In the genomic region with DNA sequence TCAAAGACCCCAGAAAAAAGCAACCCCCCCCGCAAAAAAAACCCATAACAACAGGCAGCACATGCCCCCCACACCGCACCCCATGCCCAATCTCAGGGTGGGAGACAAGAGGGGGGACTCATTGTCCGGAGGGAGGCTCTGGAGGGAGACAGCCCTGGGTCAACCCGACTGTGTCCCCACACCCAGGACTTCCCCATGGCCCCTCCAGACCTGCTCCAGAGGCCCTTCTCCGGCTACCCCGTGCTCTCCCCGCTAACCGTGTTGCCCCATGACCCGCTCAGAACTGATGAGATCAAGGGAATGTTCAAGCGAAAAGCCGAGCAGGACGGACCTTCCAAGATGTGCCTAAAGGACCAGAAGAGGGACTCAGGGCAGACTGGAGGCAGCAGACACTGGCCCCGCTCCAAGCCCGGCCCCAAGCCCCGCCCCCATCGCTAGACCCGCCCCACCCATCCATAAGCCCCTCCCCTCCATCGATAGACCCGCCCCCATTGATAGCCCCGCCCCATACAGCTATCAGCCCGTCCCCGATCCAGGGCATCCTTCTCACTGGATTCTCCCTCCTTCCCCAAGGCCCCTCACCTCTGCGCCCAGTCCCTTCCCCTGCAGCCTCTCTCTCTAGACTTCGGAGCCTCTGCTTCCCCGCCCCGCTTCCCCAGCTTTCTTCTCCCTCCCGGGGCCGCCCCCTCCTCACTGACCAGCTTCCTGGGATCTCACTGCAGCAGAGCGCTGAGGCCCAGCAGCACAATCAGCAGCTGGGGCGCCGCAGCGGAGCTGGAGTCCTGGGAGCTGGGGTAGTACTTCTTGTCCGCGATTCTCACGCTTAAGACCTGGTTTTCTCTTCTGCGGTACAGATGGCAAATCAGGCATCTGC, we compare ENCODE assay signal across 8 cellular contexts. TPM values are rescaled to one million over a fixed set of nuclear protein-coding genes. Genes with fewer than 3 reads are reported as not detected.
DNase-seq lines count a peak whose midpoint lies in the region; ATAC-seq and TF ChIP-seq lines count a peak whose summit lies in the region.

No MANE protein-coding gene starts in this region.

- H2AFZ ChIP-seq in neural progenitor cell (replicated peaks), result no peak overlapping the region

- peaks cover 7% of the 10 kb centered on the region for H4K20me1 ChIP-seq in neural progenitor cell (ENCODE audit: low read depth)

- no peaks in the 10 kb centered on the region for H3K27me3 ChIP-seq in neural progenitor cell

- in situ Hi-C loops in GM13977 (cut with MboI; ENCODE audit: low pct_unique_long_range_greater_than_20kb, low sequenced_read_pairs, unreplicated experiment), result no loop called here

- H3K36me3 ChIP-seq in neural progenitor cell, result no peaks in the 10 kb centered on the region

- TF ChIP-seq CTCF in GM13977 (IDR thresholded peaks at IDR 0.05; ENCODE audit: extremely low read depth, insufficient read depth, missing control alignments) (no peak), choroid plexus epithelial cell (conservative IDR thresholded peaks at IDR 0.05; ENCODE audit: low read depth, low read length) (no peak), neural progenitor cell (IDR thresholded peaks at IDR 0.05) (no peak)

- H3K27ac ChIP-seq in neural progenitor cell, result peak overlapping the region; percentile 89

- ATAC-seq in GM18873 (IDR thresholded peaks at IDR 0.05; ENCODE audit: low FRiP score, unreplicated experiment) (no peak), GM19397 (IDR thresholded peaks at IDR 0.05; ENCODE audit: unreplicated experiment) (no peak), HG02678 (IDR thresholded peaks at IDR 0.05; ENCODE audit: unreplicated experiment) (no peak)

- H3K4me1 ChIP-seq in neural progenitor cell, result peaks cover 19% of the 10 kb centered on the region

- H3K9me3 ChIP-seq in neural progenitor cell (ENCODE audit: low read depth), result no peaks in the 10 kb centered on the region

- H3K36me3 Mint-ChIP-seq in neural progenitor cell, result no peaks in the 10 kb centered on the region

- peak overlapping the region; percentile 28 for H3K4me3 ChIP-seq in choroid plexus epithelial cell (ENCODE audit: low read depth, low read length)
- peak overlapping the region; percentile 61 for H3K4me3 ChIP-seq in neural progenitor cell

- H3K27me3 Mint-ChIP-seq in neural progenitor cell (ENCODE audit: insufficient read depth, low read depth), result peaks cover 3% of the 10 kb centered on the region

- peaks cover 15% of the 10 kb centered on the region for H3K79me2 ChIP-seq in neural progenitor cell (ENCODE audit: low read depth)

- H3K9me3 Mint-ChIP-seq in neural progenitor cell, result no peaks in the 10 kb centered on the region

- H3K4me3 Mint-ChIP-seq in neural progenitor cell, result peak overlapping the region; percentile 86

- peaks cover 40% of the 10 kb centered on the region for H3K4me1 Mint-ChIP-seq in neural progenitor cell

- H3K9ac ChIP-seq in neural progenitor cell, result peak overlapping the region; percentile 43

- DNase-seq in GM13977 (ENCODE audit: low spot score) (peak; percentile 84), T-helper 1 cell (peak in 3 of 5 donors; percentile 44 to 50 (median 50)), choroid plexus epithelial cell (ENCODE audit: low read depth) (peak; percentile 46), neural progenitor cell (ENCODE audit: low spot score) (peak; percentile 93), inferior parietal cortex (ENCODE audit: extremely low spot score) (no peak)

- H3F3A ChIP-seq in neural progenitor cell (ENCODE audit: low read depth), result peaks cover 43% of the 10 kb centered on the region

- H3K27ac Mint-ChIP-seq in neural progenitor cell, result no peak overlapping the region

- peak overlapping the region; percentile 90 for H3K4me2 ChIP-seq in neural progenitor cell

RNA-seq across cellular contexts. Expression of gene BST2, which starts 2.2 kb away (rescaled TPM):
- 44.8 and 65.5 TPM in 2 replicates for total RNA-seq in neural progenitor cell (ENCODE audit: low replicate concordance)

RNA-seq across cellular contexts. Expression of gene CCDC194, which starts 9.2 kb away (rescaled TPM):
- total RNA-seq in neural progenitor cell (ENCODE audit: low replicate concordance), result 0.56 and 1.1 TPM in 2 replicates

RNA-seq across cellular contexts. Expression of gene MVB12A, which starts 16.6 kb away (rescaled TPM):
- 33.2 and 88.6 TPM in 2 replicates for total RNA-seq in neural progenitor cell (ENCODE audit: low replicate concordance)

RNA-seq across cellular contexts. Expression of gene PLVAP, which starts 26.1 kb away (rescaled TPM):
- 0.11 and 0.37 TPM in 2 replicates for total RNA-seq in neural progenitor cell (ENCODE audit: low replicate concordance)

RNA-seq across cellular contexts. Expression of gene TMEM221, which starts 45.2 kb away (rescaled TPM):
- total RNA-seq in neural progenitor cell (ENCODE audit: low replicate concordance), result 0.17 and 2.2 TPM in 2 replicates
